16 cellular contexts compared by ENCODE assay signal in genomic region chr7:101253199-101253598, GRCh38. TPM values are rescaled to one million over a fixed set of nuclear protein-coding genes. Genes with fewer than 3 reads are reported as not detected.
DNase-seq lines count a peak whose midpoint lies in the region; ATAC-seq and TF ChIP-seq lines count a peak whose summit lies in the region.
"Not testable (repeated sequence)": the region's sequence is repeated elsewhere in the genome, so short reads cannot be mapped to it uniquely, and the experiment has no call there.
"Had no signal": no experiment of that assay in that cellular context is flagged by ENCODE, and none has a peak within 500 bp of the region (broad histone marks: within the 10 kb centered on the region; RNA-seq: fewer than 3 reads in every experiment).

No MANE protein-coding gene starts in this region.

- H3F3A ChIP-seq in PC-3 (ENCODE audit: low read length, unreplicated experiment): not testable (repeated sequence)

- H4K20me1 ChIP-seq in PC-3 (ENCODE audit: low read length): not testable (repeated sequence)

- peaks cover 34% of the 10 kb centered on the region for H3K79me2 ChIP-seq in PC-3 (ENCODE audit: low read length)

- not testable (repeated sequence) for H3K27me3 Mint-ChIP-seq in activated CD8-positive, alpha-beta T cell treated with anti-CD3 and anti-CD28 coated beads for 36 hours
- H3K27me3 Mint-ChIP-seq in brain (peaks cover 16% of the 10 kb centered on the region), naive B cell (peaks cover 0 to 12% (median 8%) of the 10 kb centered on the region in 3 donors)

- peak overlapping the region; percentile 77 for H3K4me2 ChIP-seq in PC-3 (ENCODE audit: low read length)

- H3K9me3 ChIP-seq in ES-I3 (ENCODE audit: control insufficient read depth, insufficient read depth, low read length); PC-3 (ENCODE audit: low read length): not testable (repeated sequence)

- not testable (repeated sequence) for H3K9me2 ChIP-seq in PC-3 (replicated peaks; ENCODE audit: low read length)

- not testable (repeated sequence) for H3K4me1 ChIP-seq in ES-I3 (ENCODE audit: insufficient read depth, low read length); PC-3 (ENCODE audit: insufficient read depth, low read length)

- not testable (repeated sequence) for H3K9me3 Mint-ChIP-seq in activated CD8-positive, alpha-beta T cell treated with anti-CD3 and anti-CD28 coated beads for 36 hours; brain; naive B cell

- POLR2A ChIA-PET in PC-3 (lab: Charles Lee; ENCODE audit: unreplicated experiment): interaction anchor here (0.6 kb wide), 1 partner anchor 12 kb away, joined by 5 read pairs; no protein-coding TSS in a partner anchor
- POLR2A ChIA-PET in activated CD8-positive, alpha-beta T cell treated with anti-CD3 and anti-CD28 coated beads for 36 hours (lab: Charles Lee): interaction anchor here (2.3 kb wide), 1 partner anchor 9 kb away, joined by 9 read pairs; the partner anchor contains the start of gene FIS1

- H3K4me1 Mint-ChIP-seq in activated CD8-positive, alpha-beta T cell treated with anti-CD3 and anti-CD28 coated beads for 36 hours (ENCODE audit: low read depth): peaks cover 19% of the 10 kb centered on the region
- H3K4me1 Mint-ChIP-seq in brain (peaks cover 33% of the 10 kb centered on the region), naive B cell (peaks cover 18 to 35% (median 32%) of the 10 kb centered on the region in 3 donors)

- not testable (repeated sequence) for H3K36me3 ChIP-seq in ES-I3 (ENCODE audit: insufficient read depth, low read length); PC-3 (ENCODE audit: low read depth, low read length)

- ATAC-seq in PC-3; activated CD8-positive, alpha-beta T cell treated with anti-CD3 and anti-CD28 coated beads for 36 hours; naive B cell (ENCODE audit: low read depth in 2 of 2): not testable (repeated sequence)

- not testable (repeated sequence) for H3K27me3 ChIP-seq in PC-3 (ENCODE audit: low read length)

- H3K36me3 Mint-ChIP-seq in activated CD8-positive, alpha-beta T cell treated with anti-CD3 and anti-CD28 coated beads for 36 hours (ENCODE audit: low read depth): peaks cover 15% of the 10 kb centered on the region
- H3K36me3 Mint-ChIP-seq in brain: peaks cover 12% of the 10 kb centered on the region
- H3K36me3 Mint-ChIP-seq in naive B cell: not testable (repeated sequence)

- H3K9ac ChIP-seq in ES-I3 (ENCODE audit: low read depth, low read length): peak overlapping the region; percentile 79; the same call in 1 of the 2 replicates
- not testable (repeated sequence) for H3K9ac ChIP-seq in PC-3 (ENCODE audit: low read length)

- BruUV-seq in PC-3 (replicated peaks; lab: Mats Ljungman, UMichigan): not testable (repeated sequence)

- CTCF ChIA-PET in PC-3 (lab: Charles Lee): interaction anchor here (1.0 to 3.6 kb wide), 2 partner anchors 9 to 30 kb away, joined by 4 to 15 read pairs; no protein-coding TSS in a partner anchor
- CTCF ChIA-PET in activated CD8-positive, alpha-beta T cell treated with anti-CD3 and anti-CD28 coated beads for 36 hours (lab: Charles Lee): interaction anchor here (1.7 to 4.9 kb wide), 3 partner anchors 9 to 35 kb away, joined by 8 to 20 read pairs (median 12); partner anchors contain the start of genes FIS1 and ZNHIT1

- DNase-seq in PC-3; activated CD8-positive, alpha-beta T cell treated with anti-CD3 and anti-CD28 coated beads for 36 hours; naive B cell: not testable (repeated sequence)

- TF ChIP-seq CTCF in PC-3 (conservative IDR thresholded peaks at IDR 0.05; ENCODE audit: low read depth, low read length); activated CD8-positive, alpha-beta T cell treated with anti-CD3 and anti-CD28 coated beads for 36 hours (IDR thresholded peaks at IDR 0.05); brain (conservative IDR thresholded peaks at IDR 0.05): not testable (repeated sequence)

- peak overlapping the region; percentile 91 for H3K4me3 Mint-ChIP-seq in activated CD8-positive, alpha-beta T cell treated with anti-CD3 and anti-CD28 coated beads for 36 hours
- H3K4me3 Mint-ChIP-seq in brain (peak overlapping the region in 4 of 5 experiments; percentile 32 to 98 (median 86)), naive B cell (peak overlapping the region in 7 of 8 donors; percentile 38 to 100 (median 99))

- peak overlapping the region; percentile 91; the same call in 1 of the 2 replicates for H2AFZ ChIP-seq in PC-3 (ENCODE audit: low read length)

- H3K4me3 ChIP-seq in PC-3 (ENCODE audit: low read length): peak overlapping the region; percentile 99; the same call in 1 of the 2 replicates

- intact Hi-C loops in PC-3 (cut with micrococcal nuclease); activated CD8-positive, alpha-beta T cell treated with anti-CD3 and anti-CD28 coated beads for 36 hours (cut with micrococcal nuclease): not testable (repeated sequence)

- H3K27ac Mint-ChIP-seq in activated CD8-positive, alpha-beta T cell treated with anti-CD3 and anti-CD28 coated beads for 36 hours; brain: not testable (repeated sequence)
- H3K27ac Mint-ChIP-seq in naive B cell: peak overlapping the region in 2 of 6 donors; percentile 26 to 98

- H3K27ac ChIP-seq in PC-3 (ENCODE audit: low read length): not testable (repeated sequence)

RNA-seq across cellular contexts. Expression of gene FIS1, which starts 8.3 kb away (rescaled TPM):
- 146 and 199 TPM in 2 replicates for total RNA-seq in PC-3 (2014; rRNA removed)
- 10 to 100 TPM; 86.5 to 96.8 TPM for total RNA-seq in activated CD8-positive, alpha-beta T cell treated with anti-CD3 and anti-CD28 coated beads for 36 hours
- polyA plus RNA-seq in brain (ENCODE audit: insufficient read depth, low read depth, low replicate concordance) (326 TPM), naive B cell (ENCODE audit: low read depth in 6 of 6) (100 to 1,000 TPM; 221 to 266 (median 244) TPM)

RNA-seq across cellular contexts. Expression of gene CLDN15, which starts 15.6 kb away (rescaled TPM):
- total RNA-seq in PC-3 (2014; rRNA removed): 6.7 and 9.9 TPM in 2 replicates
- total RNA-seq in activated CD8-positive, alpha-beta T cell treated with anti-CD3 and anti-CD28 coated beads for 36 hours: 10 to 100 TPM; 14.2 to 15.8 TPM
- polyA plus RNA-seq in brain (ENCODE audit: insufficient read depth, low read depth, low replicate concordance): 4.6 TPM
- 1 to 10 TPM in 1 of 6 donors, under 1 TPM in 4, not detected in 1; 0.28 to 2.0 (median 0.80) TPM for polyA plus RNA-seq in naive B cell (ENCODE audit: low read depth in 6 of 6)

RNA-seq across cellular contexts. Expression of gene ZNHIT1, which starts 35.2 kb away (rescaled TPM):
- 161 and 188 TPM in 2 replicates for total RNA-seq in PC-3 (2014; rRNA removed)
- total RNA-seq in activated CD8-positive, alpha-beta T cell treated with anti-CD3 and anti-CD28 coated beads for 36 hours: 10 to 100 TPM; 36.8 to 37.9 TPM
- polyA plus RNA-seq in brain (ENCODE audit: insufficient read depth, low read depth, low replicate concordance): 118 TPM
- polyA plus RNA-seq in naive B cell (ENCODE audit: low read depth in 6 of 6): 10 to 100 TPM; 43.9 to 67.5 (median 52.4) TPM

RNA-seq across cellular contexts. Expression of gene PLOD3, which starts 35.8 kb away (rescaled TPM):
- total RNA-seq in PC-3 (2014; rRNA removed): 60.8 and 66.6 TPM in 2 replicates
- total RNA-seq in activated CD8-positive, alpha-beta T cell treated with anti-CD3 and anti-CD28 coated beads for 36 hours: 10 to 100 TPM; 20.4 to 24.4 TPM
- 73.5 TPM for polyA plus RNA-seq in brain (ENCODE audit: insufficient read depth, low read depth, low replicate concordance)
- 10 to 100 TPM; 10.2 to 16.5 (median 10.5) TPM for polyA plus RNA-seq in naive B cell (ENCODE audit: low read depth in 6 of 6)

RNA-seq across cellular contexts. Expression of gene MOGAT3, which starts 52.4 kb away (rescaled TPM):
- total RNA-seq in PC-3 (2014; rRNA removed): not detected in 2 replicates
- not detected for total RNA-seq in activated CD8-positive, alpha-beta T cell treated with anti-CD3 and anti-CD28 coated beads for 36 hours
- not detected for polyA plus RNA-seq in brain (ENCODE audit: insufficient read depth, low read depth, low replicate concordance)
- polyA plus RNA-seq in naive B cell (ENCODE audit: low read depth in 6 of 6): not detected
- total RNA-seq: aorta, esophagus mucosa, G401, gastrocnemius medialis, lower lobe of right lung, omental fat pad, right cardiac atrium, Right ventricle myocardium superior, subcutaneous adipose tissue, urinary bladder had no signal
- polyA plus RNA-seq: keratinocyte, right cardiac atrium, urinary bladder had no signal
